In genomic region chr3:132657869-132658747, GRCh38 we compare ENCODE assay signal across 10 cellular contexts. TPM values are rescaled to one million over a fixed set of nuclear protein-coding genes. Genes with fewer than 3 reads are reported as not detected.
DNase-seq lines count a peak whose midpoint lies in the region; ATAC-seq and TF ChIP-seq lines count a peak whose summit lies in the region.
"Had no signal": no experiment of that assay in that cellular context is flagged by ENCODE, and none has a peak within 500 bp of the region (broad histone marks: within the 10 kb centered on the region; RNA-seq: fewer than 3 reads in every experiment).

No MANE protein-coding gene starts in this region.

- CTCF ChIA-PET in CD8-positive, alpha-beta memory T cell (lab: Charles Lee): no interaction called here

- peaks cover 46 to 64% (median 54%) of the 10 kb centered on the region in 3 donors for H3K4me1 Mint-ChIP-seq in CD8-positive, alpha-beta memory T cell
- H3K4me1 Mint-ChIP-seq in neural progenitor cell: peaks cover 18% of the 10 kb centered on the region

- H3K27ac ChIP-seq in CD8-positive, alpha-beta memory T cell (ENCODE audit: low read depth, low read length): no peak overlapping the region
- no peak overlapping the region for H3K27ac ChIP-seq in KMS-11
- H3K27ac ChIP-seq in coronary artery: peak overlapping the region; percentile 90 to 96
- H3K27ac ChIP-seq in neural progenitor cell: no peak overlapping the region

- peak overlapping the region in 3 of 8 donors; percentile 8 to 46 (median 14) for H3K27ac Mint-ChIP-seq in CD8-positive, alpha-beta memory T cell
- H3K27ac Mint-ChIP-seq in neural progenitor cell: no peak overlapping the region

- H3K9ac ChIP-seq in KMS-11 (0 out of 2 replicates have a peak overlapping the region, but pooled peaks have one; percentile 96), neural progenitor cell (no peak overlapping the region)

- peaks cover 33% of the 10 kb centered on the region for H3K4me1 ChIP-seq in CD8-positive, alpha-beta memory T cell (ENCODE audit: insufficient read depth, low read length)
- peaks cover 35% of the 10 kb centered on the region for H3K4me1 ChIP-seq in KMS-11 (ENCODE audit: low read depth, poor library complexity, severe bottlenecking)
- H3K4me1 ChIP-seq in neural progenitor cell: peaks cover 12% of the 10 kb centered on the region

- H3K36me3 Mint-ChIP-seq in CD8-positive, alpha-beta memory T cell: peaks cover 0 to 17% (median 0%) of the 10 kb centered on the region in 3 donors
- no peaks in the 10 kb centered on the region for H3K36me3 Mint-ChIP-seq in neural progenitor cell

- peak overlapping the region; percentile 88 for H3K4me2 ChIP-seq in KMS-11
- peak overlapping the region; percentile 76 for H3K4me2 ChIP-seq in neural progenitor cell

- no peaks in the 10 kb centered on the region for H3K27me3 ChIP-seq in CD8-positive, alpha-beta memory T cell (ENCODE audit: insufficient read depth, low read length, poor library complexity, severe bottlenecking)
- H3K27me3 ChIP-seq in KMS-11 (ENCODE audit: insufficient read depth, low read depth) (no peaks in the 10 kb centered on the region), neural progenitor cell (no peaks in the 10 kb centered on the region)

- peaks cover 15% of the 10 kb centered on the region for H3F3A ChIP-seq in neural progenitor cell (ENCODE audit: low read depth)

- H2AFZ ChIP-seq in KMS-11 (ENCODE audit: low read depth) (0 out of 2 replicates have a peak overlapping the region, but pooled peaks have one; percentile 96), neural progenitor cell (replicated peaks) (no peak overlapping the region)

- no peak for ATAC-seq in GM18519 (IDR thresholded peaks at IDR 0.05; ENCODE audit: low FRiP score, unreplicated experiment)
- ATAC-seq: mucosa of descending colon had no signal

- no peaks in the 10 kb centered on the region for H3K36me3 ChIP-seq in CD8-positive, alpha-beta memory T cell (ENCODE audit: insufficient read depth, low read length)
- no peaks in the 10 kb centered on the region for H3K36me3 ChIP-seq in KMS-11 (ENCODE audit: insufficient read depth)
- no peaks in the 10 kb centered on the region for H3K36me3 ChIP-seq in neural progenitor cell

- H3K79me2 ChIP-seq in KMS-11 (ENCODE audit: insufficient read depth, low read depth) (peaks cover 43% of the 10 kb centered on the region), neural progenitor cell (ENCODE audit: low read depth) (peaks cover 35% of the 10 kb centered on the region)

- peak overlapping the region; percentile 51 to 99 (median 96) for H3K4me3 Mint-ChIP-seq in CD8-positive, alpha-beta memory T cell
- peak overlapping the region; percentile 97 for H3K4me3 Mint-ChIP-seq in neural progenitor cell

- no peaks in the 10 kb centered on the region for H3K9me3 ChIP-seq in CD8-positive, alpha-beta memory T cell (ENCODE audit: low read length)
- H3K9me3 ChIP-seq in neural progenitor cell (ENCODE audit: low read depth): no peaks in the 10 kb centered on the region
- H3K9me3 ChIP-seq: mucosa of descending colon had no signal

- H4K20me1 ChIP-seq in KMS-11 (ENCODE audit: insufficient read depth) (0 out of 2 replicates have a peak, but pooled peaks cover 8% of the 10 kb centered on the region), neural progenitor cell (ENCODE audit: low read depth) (peaks cover 11% of the 10 kb centered on the region)

- no peak overlapping the region for H3K4me3 ChIP-seq in CD8-positive, alpha-beta memory T cell (ENCODE audit: low read length)
- H3K4me3 ChIP-seq in KMS-11 (IDR thresholded peaks at IDR 0.05; ENCODE audit: insufficient read depth, low read depth, low read length) (no peak overlapping the region), coronary artery (peak overlapping the region; percentile 91), neural progenitor cell (peak overlapping the region; percentile 91)
- H3K4me3 ChIP-seq: mucosa of descending colon had no signal

- no peaks in the 10 kb centered on the region for H3K27me3 Mint-ChIP-seq in CD8-positive, alpha-beta memory T cell
- H3K27me3 Mint-ChIP-seq in neural progenitor cell (ENCODE audit: insufficient read depth, low read depth): no peaks in the 10 kb centered on the region

- DNase-seq in CD8-positive, alpha-beta memory T cell: no peak
- DNase-seq in coronary artery (ENCODE audit: low spot score): no peak
- no peak for DNase-seq in neural progenitor cell (ENCODE audit: low spot score)
- DNase-seq in NCI-H446 treated with DMSO at 0.1 percent for 48 hours (lab: John Stamatoyannopoulos, UW): no peak
- no peak for DNase-seq in NCI-H748 treated with DMSO at 0.1 percent for 48 hours (lab: John Stamatoyannopoulos, UW)
- DNase-seq in DMS 273 (lab: John Stamatoyannopoulos, UW; ENCODE audit: unreplicated experiment): no peak
- DNase-seq: activated CD4-positive, alpha-beta T cell treated with anti-CD3 and anti-CD28 coated beads, Interleukin-2, amount 50 U/mL, for 1 hour had no signal

- TF ChIP-seq CTCF in KMS-11 (conservative IDR thresholded peaks at IDR 0.05; ENCODE audit: low read depth, low read length) (no peak), coronary artery (IDR thresholded peaks at IDR 0.05) (no peak), neural progenitor cell (IDR thresholded peaks at IDR 0.05) (no peak)

- POLR2A ChIA-PET in CD8-positive, alpha-beta memory T cell (lab: Charles Lee): interaction anchor here (0.6 kb wide), 1 partner anchor 212 kb away, joined by 3 read pairs; no protein-coding TSS in a partner anchor

- no peaks in the 10 kb centered on the region for H3K9me3 Mint-ChIP-seq in CD8-positive, alpha-beta memory T cell
- H3K9me3 Mint-ChIP-seq in neural progenitor cell: no peaks in the 10 kb centered on the region

RNA-seq across cellular contexts. Expression of gene ACAD11, which starts 1.5 kb away (rescaled TPM):
- total RNA-seq in CD8-positive, alpha-beta memory T cell: 10 to 100 TPM in 1 of 2 experiments, 1 to 10 TPM in 1; 9.5 to 11.5 TPM
- 3.6 TPM for polyA plus RNA-seq in CD8-positive, alpha-beta memory T cell
- total RNA-seq in neural progenitor cell (ENCODE audit: low replicate concordance): 41.2 and 45.2 TPM in 2 replicates

RNA-seq across cellular contexts. Expression of gene UBA5, which starts 2.0 kb away (rescaled TPM):
- 10 to 100 TPM; 52.1 to 53.4 TPM for total RNA-seq in CD8-positive, alpha-beta memory T cell
- 39.5 TPM for polyA plus RNA-seq in CD8-positive, alpha-beta memory T cell
- total RNA-seq in neural progenitor cell (ENCODE audit: low replicate concordance): 51.2 and 84.7 TPM in 2 replicates

Comparison
In these comparisons a context has a peak if more than half of its experiments do, and no peak if none do; other contexts are left out.
1. H3K27ac ChIP-seq: peak in coronary artery (2 of 2); none in CD8-positive, alpha-beta memory T cell (single experiment), KMS-11 (single experiment) and neural progenitor cell (single experiment).
2. H3K4me3 ChIP-seq: peak in coronary artery (single experiment) and neural progenitor cell (single experiment); none in CD8-positive, alpha-beta memory T cell (single experiment) and KMS-11 (single experiment).